ENCODE assay signal across 32 cellular contexts in the genomic region with DNA sequence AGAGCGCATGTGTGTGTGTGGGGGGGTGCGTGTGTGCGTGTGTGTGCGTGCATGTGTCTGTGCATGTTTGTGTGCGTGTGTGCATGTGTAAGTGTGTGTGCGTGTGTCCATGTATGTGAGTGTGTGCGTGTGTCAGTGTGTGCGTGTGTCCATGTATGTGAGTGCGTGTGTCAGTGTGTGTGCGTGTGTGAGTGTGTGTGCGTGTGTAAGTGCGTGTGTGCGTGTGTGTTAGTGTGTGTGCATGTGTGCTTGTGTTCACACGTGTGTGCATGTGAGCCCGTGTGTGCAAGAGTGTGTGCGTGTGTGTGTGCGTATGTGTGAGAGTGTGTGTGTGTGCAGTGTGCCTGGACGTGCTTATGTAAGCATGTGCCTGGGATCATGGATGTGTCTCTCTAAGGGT. TPM values are rescaled to one million over a fixed set of nuclear protein-coding genes. Genes with fewer than 3 reads are reported as not detected.
A peak's percentile ranks its signal among the peaks of the same experiment; 100 is the strongest.
DNase-seq lines count a peak whose midpoint lies in the region; ATAC-seq, FAIRE-seq and TF ChIP-seq lines count a peak whose summit lies in the region.
"Had no signal": no experiment of that assay in that cellular context is flagged by ENCODE, and none has a peak within 500 bp of the region (broad histone marks: within the 10 kb centered on the region; RNA-seq: fewer than 3 reads in every experiment).

No MANE protein-coding gene starts in this region.

- no peaks in the 10 kb centered on the region for H3K27me3 ChIP-seq in H9 (ENCODE audit: insufficient read depth, low read length)
- H3K27me3 ChIP-seq in bronchial epithelial cell (ENCODE audit: control insufficient read depth, insufficient read depth, low read length): no peaks in the 10 kb centered on the region
- no peaks in the 10 kb centered on the region for H3K27me3 ChIP-seq in neuronal stem cell (ENCODE audit: control insufficient read depth in 3 of 3, insufficient read depth in 3 of 3, low read depth in 1 of 3, low read length in 3 of 3)
- H3K27me3 ChIP-seq in effector memory CD4-positive, alpha-beta T cell (replicated peaks; ENCODE audit: control insufficient read depth, insufficient read depth, low read length, poor library complexity, severe bottlenecking): no peaks in the 10 kb centered on the region
- H3K27me3 ChIP-seq: adrenal gland, gastroesophageal sphincter, hepatocyte, pancreas, vagina had no signal

- H2BK120ac ChIP-seq in H9 (ENCODE audit: low read depth, low read length, poor library complexity, severe bottlenecking): no peak overlapping the region
- H2BK120ac ChIP-seq in neuronal stem cell (ENCODE audit: low read depth, low read length): no peak overlapping the region

- H4K8ac ChIP-seq in H9 (replicated peaks; ENCODE audit: insufficient read length, low read depth, low read length) (no peak overlapping the region), neuronal stem cell (ENCODE audit: low read depth, low read length) (peak overlapping the region; percentile 84)

- H2BK5ac ChIP-seq in H9 (ENCODE audit: insufficient read length, low read length) (no peak overlapping the region), neuronal stem cell (ENCODE audit: low read length) (peak overlapping the region; percentile 2)

- TF ChIP-seq RAD21 in A549 (conservative IDR thresholded peaks at IDR 0.05 in 1 of 2, IDR thresholded peaks at IDR 0.05 in 1 of 2): no peak

- no peaks in the 10 kb centered on the region for H3K23me2 ChIP-seq in H9 (ENCODE audit: insufficient read length, low read depth, low read length, poor library complexity, severe bottlenecking)

- peaks cover 0 to under 1% (median 0%) of the 10 kb centered on the region in 3 experiments; a peak in 2 of 7 replicates for H3K36me3 Mint-ChIP-seq in H9 (ENCODE audit: insufficient read depth in 1 of 3, low read depth in 3 of 3)

- no peak overlapping the region for H3K4ac ChIP-seq in H9 (ENCODE audit: low read depth, low read length)
- no peak overlapping the region for H3K4ac ChIP-seq in neuronal stem cell (ENCODE audit: low read length)

- no peak overlapping the region; a peak in 1 of 5 replicates for H3K4me3 Mint-ChIP-seq in H9
- H3K4me3 Mint-ChIP-seq: activated B cell treated with CpG ODN at 0.5 μM for 24 hours; activated CD4-positive, alpha-beta T cell treated with anti-CD3 and anti-CD28 coated beads, Interleukin-2, amount 10 ng/mL, durations not matched to agents 7 days and 5 days; activated T-cell treated with anti-CD3 and anti-CD28 coated beads, Interleukin-2, amount 50 U/mL, for 4 hours; neural crest cell; stimulated activated naive CD8-positive, alpha-beta T cell treated with anti-CD3 and anti-CD28 coated beads, Interleukin-15, amount 100 ng/mL, for 72 hours had no signal

- no peak overlapping the region for H3K14ac ChIP-seq in H9 (ENCODE audit: insufficient read depth, low read length)
- H3K14ac ChIP-seq in neuronal stem cell (ENCODE audit: low read length): peak overlapping the region; percentile 96

- POLR2A ChIA-PET in A549 (lab: Yijun Ruan, JAX): no interaction called here

- H3K9me3 ChIP-seq in A549 (no peaks in the 10 kb centered on the region), H9 (ENCODE audit: control insufficient read depth, low read depth, low read length) (no peaks in the 10 kb centered on the region), neuronal stem cell (replicated peaks in 1 of 2; ENCODE audit: control insufficient read depth in 2 of 2, insufficient read depth in 1 of 2, low read depth in 1 of 2, low read length in 2 of 2) (peaks cover 0 to 7% of the 10 kb centered on the region in 2 donors)
- H3K9me3 ChIP-seq in effector memory CD4-positive, alpha-beta T cell (ENCODE audit: control insufficient read depth, low read length): no peaks in the 10 kb centered on the region
- H3K9me3 ChIP-seq: adrenal gland, gastroesophageal sphincter, pancreas, SK-N-SH, thoracic aorta, vagina had no signal

- FAIRE-seq in A549 (lab: Jason Lieb, UNC): no peak
- FAIRE-seq in bronchial epithelial cell (lab: Jason Lieb, UNC): peak; percentile 93
- FAIRE-seq: pancreas had no signal

- peak; percentile 13; the same call in 1 of the 2 replicates for TF ChIP-seq POLR2A in A549 (IDR thresholded peaks at IDR 0.05; ENCODE audit: low read length)

- ATAC-seq in A549 (no peak), HG02852 (IDR thresholded peaks at IDR 0.05; ENCODE audit: unreplicated experiment) (no peak)
- ATAC-seq: gastroesophageal sphincter; HCT116; left colon; pancreas; stimulated activated naive CD8-positive, alpha-beta T cell treated with anti-CD3 and anti-CD28 coated beads, Interleukin-15, amount 100 ng/mL, for 72 hours had no signal

- WGBS in A549 (ENCODE audit: missing lambda C conversion rate): 92% methylated on average over 18 of the region's 18 CpGs
- WGBS in H9 (ENCODE audit: extremely low coverage, insufficient read length, low lambda C conversion rate): 100% methylated on average over 1 of the region's 18 CpGs
- WGBS in neuronal stem cell (ENCODE audit: extremely low coverage in 2 of 2, insufficient read length in 2 of 2, insufficient replicate concordance in 1 of 2), 2 donors: 100% methylated on average over 6 of the region's 18 CpGs; no CpG with 5 or more reads in 1 of the 2 donors

- H2BK20ac ChIP-seq in H9 (ENCODE audit: low read depth, low read length, poor library complexity, severe bottlenecking): no peak overlapping the region

- peak overlapping the region; percentile 1 for H3K18ac ChIP-seq in H9 (ENCODE audit: insufficient read length, low read depth, low read length)
- H3K18ac ChIP-seq in neuronal stem cell (ENCODE audit: low read length): peak overlapping the region; percentile 68

- no peaks in the 10 kb centered on the region for H3K36me3 ChIP-seq in bronchial epithelial cell (ENCODE audit: control insufficient read depth, insufficient read depth, low read length)
- no peaks in the 10 kb centered on the region for H3K36me3 ChIP-seq in neuronal stem cell (replicated peaks in 1 of 2; ENCODE audit: control insufficient read depth in 2 of 2, insufficient read depth in 2 of 2, low read length in 2 of 2)
- H3K36me3 ChIP-seq in effector memory CD4-positive, alpha-beta T cell (ENCODE audit: control insufficient read depth, insufficient read depth, low read length): no peaks in the 10 kb centered on the region
- H3K36me3 ChIP-seq: adrenal gland, gastroesophageal sphincter, pancreas, thoracic aorta, vagina had no signal

- H3K23ac ChIP-seq in H9 (ENCODE audit: insufficient read length, low read depth, low read length): no peak overlapping the region
- H3K23ac ChIP-seq in neuronal stem cell (ENCODE audit: low read depth, low read length, poor library complexity): peak overlapping the region; percentile 37

- H3K4me1 ChIP-seq in A549 (peaks cover 21% of the 10 kb centered on the region), H9 (ENCODE audit: insufficient read depth, low read length) (no peaks in the 10 kb centered on the region; the same call in 1 of the 2 replicates), neuronal stem cell (ENCODE audit: control insufficient read depth in 2 of 2, insufficient read depth in 1 of 2, low read depth in 1 of 2, low read length in 2 of 2) (peaks cover 0 to 17% of the 10 kb centered on the region in 2 donors)
- H3K4me1 ChIP-seq in effector memory CD4-positive, alpha-beta T cell (ENCODE audit: control insufficient read depth, insufficient read depth, low read length, poor library complexity, severe bottlenecking): no peaks in the 10 kb centered on the region
- H3K4me1 ChIP-seq: adrenal gland, pancreas had no signal

- H2AFZ ChIP-seq in H9 (ENCODE audit: low read length) (no peak overlapping the region), neuronal stem cell (ENCODE audit: low read length) (no peak overlapping the region)
- H2AFZ ChIP-seq: hepatocyte had no signal

- no peak overlapping the region for H3K4me3 ChIP-seq in A549
- no peak overlapping the region for H3K4me3 ChIP-seq in bronchial epithelial cell (ENCODE audit: low read depth, low read length)
- peak overlapping the region in 1 of 2 donors; percentile 71 for H3K4me3 ChIP-seq in neuronal stem cell (ENCODE audit: low read length in 2 of 2)
- no peak overlapping the region for H3K4me3 ChIP-seq in effector memory CD4-positive, alpha-beta T cell (ENCODE audit: insufficient read depth, low read depth, low read length, poor library complexity, severe bottlenecking)
- H3K4me3 ChIP-seq: adrenal gland, gastroesophageal sphincter, hepatocyte, pancreas, thoracic aorta, vagina had no signal

- CTCF ChIA-PET in A549 (lab: Yijun Ruan, JAX): no interaction called here

- no peak overlapping the region for H3K4me2 ChIP-seq in A549
- H3K4me2 ChIP-seq in H9 (ENCODE audit: insufficient read depth, insufficient read length, low read length): no peak overlapping the region
- H3K4me2 ChIP-seq in neuronal stem cell (ENCODE audit: insufficient read depth, low read length, poor library complexity, severe bottlenecking): no peak overlapping the region
- H3K4me2 ChIP-seq: hepatocyte, SK-N-SH had no signal

- H2BK15ac ChIP-seq in H9 (ENCODE audit: low read depth, low read length): no peak overlapping the region
- peak overlapping the region; percentile 81 for H2BK15ac ChIP-seq in neuronal stem cell (ENCODE audit: low read length)

- H3K9ac ChIP-seq in H9 (ENCODE audit: extremely low read depth, insufficient read length, low read length) (no peak overlapping the region), neuronal stem cell (ENCODE audit: low read depth, low read length, poor library complexity) (peak overlapping the region; percentile 85)
- H3K9ac ChIP-seq: SK-N-SH had no signal

- no peak overlapping the region for H2BK12ac ChIP-seq in H9 (ENCODE audit: insufficient read length, low read depth, low read length)
- H2BK12ac ChIP-seq in neuronal stem cell (ENCODE audit: low read length): peak overlapping the region; percentile 96

- no peak overlapping the region for H3T11ph ChIP-seq in H9 (ENCODE audit: low read length)

- no peak overlapping the region for H3K56ac ChIP-seq in H9 (ENCODE audit: insufficient read length, low read depth, low read length)

- no peak for DNase-seq in A549 (ENCODE audit: low read depth in 1 of 2, low spot score in 1 of 2)
- DNase-seq in H9: no peak
- no peak for DNase-seq in bronchial epithelial cell (ENCODE audit: low read depth)
- DNase-seq in neuronal stem cell (ENCODE audit: low spot score): no peak
- no peak for DNase-seq in cerebellar nuclear complex (lab: John Stamatoyannopoulos, UW)
- no peak for DNase-seq in NCI-H2196 treated with DMSO at 0.1 percent for 48 hours (lab: John Stamatoyannopoulos, UW; ENCODE audit: unreplicated experiment)
- DNase-seq in effector memory CD4-positive, alpha-beta T cell: no peak
- DNase-seq: activated B cell treated with CpG ODN at 0.5 μM for 24 hours; activated CD4-positive, alpha-beta T cell treated with anti-CD3 and anti-CD28 coated beads, Interleukin-2, amount 10 ng/mL, durations not matched to agents 7 days and 5 days; activated naive CD4-positive, alpha-beta T cell treated with Interleukin-2 at 50 U/mL for 16 hours; activated T-cell treated with anti-CD3 and anti-CD28 coated beads, Interleukin-2, amount 50 U/mL, for 4 hours; DMS153; left colon; mammary epithelial cell; NCI-H1092 treated with DMSO at 0.1 percent for 48 hours; NCI-H1694 treated with DMSO at 0.1 percent for 48 hours; NCI-H510A; SK-N-SH; stimulated activated CD8-positive, alpha-beta memory T cell treated with anti-CD3 and anti-CD28 coated beads, Interleukin-4, amount 100 ng/mL, for 48 hours; stimulated activated naive CD8-positive, alpha-beta T cell treated with anti-CD3 and anti-CD28 coated beads, Interleukin-15, amount 100 ng/mL, for 72 hours had no signal

- H3K27ac ChIP-seq in A549 (no peak overlapping the region), H9 (ENCODE audit: insufficient read length, low read depth, low read length) (no peak overlapping the region), neuronal stem cell (replicated peaks; ENCODE audit: low read length) (no peak overlapping the region)
- H3K27ac ChIP-seq in effector memory CD4-positive, alpha-beta T cell (ENCODE audit: insufficient read depth, low read length, poor library complexity, severe bottlenecking): no peak overlapping the region
- H3K27ac ChIP-seq: adrenal gland, gastroesophageal sphincter, hepatocyte, pancreas, thoracic aorta, vagina had no signal

- H3K79me1 ChIP-seq in H9 (ENCODE audit: insufficient read depth, low read depth, low read length, poor library complexity, severe bottlenecking) (no peaks in the 10 kb centered on the region), neuronal stem cell (ENCODE audit: low read depth, low read length) (peaks cover 4% of the 10 kb centered on the region)

- no peak for TF ChIP-seq EP300 in A549 (IDR thresholded peaks at IDR 0.05)

- H4K91ac ChIP-seq in H9 (ENCODE audit: insufficient read length, low read depth, low read length) (no peak overlapping the region), neuronal stem cell (ENCODE audit: low read depth, low read length, poor library complexity) (peak overlapping the region; percentile 99)

- peak overlapping the region; percentile 30 for H4K5ac ChIP-seq in H9 (ENCODE audit: insufficient read length, low read depth, low read length)

- no peaks in the 10 kb centered on the region for H4K20me1 ChIP-seq in H9 (ENCODE audit: control insufficient read depth, insufficient read depth, insufficient read length)

- H3K9me3 Mint-ChIP-seq in H9: peaks cover 3 to 6% of the 10 kb centered on the region in 2 experiments; a peak in 3 of 5 replicates
- H3K9me3 Mint-ChIP-seq: activated T-cell treated with anti-CD3 and anti-CD28 coated beads, Interleukin-2, amount 50 U/mL, for 4 hours; neural crest cell had no signal

- peak overlapping the region in 2 of 3 experiments; percentile 16 to 23; a peak in 2 of 7 replicates for H3K27ac Mint-ChIP-seq in H9
- H3K27ac Mint-ChIP-seq: activated B cell treated with CpG ODN at 0.5 μM for 24 hours; activated CD4-positive, alpha-beta T cell treated with anti-CD3 and anti-CD28 coated beads, Interleukin-2, amount 10 ng/mL, durations not matched to agents 7 days and 5 days had no signal

- no peak for TF ChIP-seq CTCF in A549 (IDR thresholded peaks at IDR 0.05)
- no peak for TF ChIP-seq CTCF in H9 (conservative IDR thresholded peaks at IDR 0.05)
- TF ChIP-seq CTCF in bronchial epithelial cell (IDR thresholded peaks at IDR 0.05; ENCODE audit: insufficient read depth, low read length, severe bottlenecking): no peak

- no peaks in the 10 kb centered on the region for H3K79me2 ChIP-seq in H9 (ENCODE audit: insufficient read depth, low read length)
- H3K79me2 ChIP-seq: hepatocyte had no signal

- H3K27me3 Mint-ChIP-seq in H9 (ENCODE audit: low read depth): peaks cover 2% of the 10 kb centered on the region
- H3K27me3 Mint-ChIP-seq: stimulated activated naive CD8-positive, alpha-beta T cell treated with anti-CD3 and anti-CD28 coated beads, Interleukin-15, amount 100 ng/mL, for 72 hours had no signal

- H2AK5ac ChIP-seq in H9 (ENCODE audit: insufficient read length, low read length) (no peak overlapping the region), neuronal stem cell (ENCODE audit: low read depth, low read length) (peak overlapping the region; percentile 29)

- peaks cover 45 to 46% of the 10 kb centered on the region in 2 experiments for H3K4me1 Mint-ChIP-seq in H9

RNA-seq across cellular contexts. Expression of gene APOL6, which starts 14.7 kb away (rescaled TPM):
- 2.5 and 2.7 TPM in 2 replicates for polyA plus RNA-seq in A549 (2011; rRNA removed)
- polyA plus RNA-seq in A549 (2012; cell fraction: cytosol; rRNA removed): 0.28 and 0.29 TPM in 2 replicates
- 0.31 and 0.38 TPM in 2 replicates for polyA plus RNA-seq in A549 (2012; cell fraction: nucleus; rRNA removed)
- polyA plus RNA-seq in A549 (2017; fragmentation: RNase III; extraction: RNeasy Plus Mini Kit Qiagen cat#74134 plus additional on column Dnase treatment): 1.3 to 1.9 TPM (median 1.8 TPM) in 3 replicates
- 4.2 and 5.2 TPM in 2 replicates for polyA minus RNA-seq in A549 (2011; rRNA and poly(A)+ RNA removed)
- 0.04 and 0.07 TPM in 2 replicates for total RNA-seq in H9 (2021)
- total RNA-seq in bronchial epithelial cell: 6.1 and 10.6 TPM in 2 replicates
- polyA plus RNA-seq in neuronal stem cell (2013, experiment 1 of 2): 0.01 TPM
- 0.01 TPM for polyA plus RNA-seq in neuronal stem cell (2013, experiment 2 of 2)
- total RNA-seq: neural crest cell had no signal

RNA-seq across cellular contexts. Expression of gene MB, which starts 16.4 kb away (rescaled TPM):
- polyA plus RNA-seq in A549 (2011; rRNA removed) (9.5 and 12.1 TPM in 2 replicates), A549 (2017; fragmentation: RNase III; extraction: RNeasy Plus Mini Kit Qiagen cat#74134 plus additional on column Dnase treatment) (6.9 to 9.2 TPM (median 8.5 TPM) in 3 replicates)
- polyA plus RNA-seq in A549 (2012; cell fraction: cytosol; rRNA removed): 12.3 and 14.1 TPM in 2 replicates
- 7.0 and 10.8 TPM in 2 replicates for polyA plus RNA-seq in A549 (2012; cell fraction: nucleus; rRNA removed)
- polyA minus RNA-seq in A549 (2011; rRNA and poly(A)+ RNA removed): 2.7 and 4.3 TPM in 2 replicates
- total RNA-seq in H9 (2021) (0.29 and 0.55 TPM in 2 replicates), bronchial epithelial cell (0.13 TPM in 1 of 2 replicates, not detected in the other)
- polyA plus RNA-seq in neuronal stem cell (2013, experiment 1 of 2): 0.26 TPM
- 0.19 TPM for polyA plus RNA-seq in neuronal stem cell (2013, experiment 2 of 2)
- total RNA-seq: activated B cell treated with CpG ODN at 0.5 μM for 24 hours, hepatocyte, mammary epithelial cell, neural crest cell, OCI-LY7, thoracic aorta, vagina had no signal
- polyA plus RNA-seq: AG04450, BJ, mammary epithelial cell had no signal
